ENCODE assay signal across 11 cellular contexts in genomic region chr21:38912789-38913119, GRCh38.
A peak's percentile ranks its signal among the peaks of the same experiment; 100 is the strongest.
DNase-seq lines count a peak whose midpoint lies in the region; ATAC-seq and TF ChIP-seq lines count a peak whose summit lies in the region.
"Had no signal": no experiment of that assay in that cellular context is flagged by ENCODE, and none has a peak within 500 bp of the region (broad histone marks: within the 10 kb centered on the region; RNA-seq: fewer than 3 reads in every experiment).

No MANE protein-coding gene starts in this region.

- TF ChIP-seq CTCF in lung (IDR thresholded peaks at IDR 0.05; ENCODE audit: control extremely low read depth, extremely low read depth) = no peak
- TF ChIP-seq CTCF in spleen (IDR thresholded peaks at IDR 0.05 in 8 of 11, conservative IDR thresholded peaks at IDR 0.05 in 3 of 11) = no peak
- no peak for TF ChIP-seq CTCF in foreskin fibroblast (IDR thresholded peaks at IDR 0.05; ENCODE audit: low read depth, low read length)

- ATAC-seq in lung (ENCODE audit: insufficient read depth, low FRiP score) (peak; percentile 17), GM18517 (IDR thresholded peaks at IDR 0.05; ENCODE audit: unreplicated experiment) (no peak), GM21528 (IDR thresholded peaks at IDR 0.05; ENCODE audit: low FRiP score, unreplicated experiment) (no peak)
- ATAC-seq: activated naive CD8-positive, alpha-beta T cell treated with anti-CD3 and anti-CD28 coated beads, Interleukin-2, amount 50 U/mL, for 24 hours had no signal

- no peak for DNase-seq in lung (ENCODE audit: low spot score)
- no peak for DNase-seq in spleen
- DNase-seq in activated CD4-positive, CD25-positive, alpha-beta regulatory T cell (lab: John Stamatoyannopoulos, UW) = no peak
- no peak for DNase-seq in foreskin fibroblast
- DNase-seq: naive B cell had no signal

- no peak for TF ChIP-seq POLR2A in spleen (IDR thresholded peaks at IDR 0.05)

- H3K36me3 ChIP-seq in HUES48 (ENCODE audit: control insufficient read depth, insufficient read depth, low read length) = no peaks in the 10 kb centered on the region
- H3K36me3 ChIP-seq in lung (ENCODE audit: control insufficient read depth in 2 of 2, insufficient read depth in 2 of 2, low read length in 2 of 2) = no peaks in the 10 kb centered on the region
- H3K36me3 ChIP-seq in spleen = no peaks in the 10 kb centered on the region

- peaks cover 17% of the 10 kb centered on the region for H3K4me1 ChIP-seq in HUES48 (ENCODE audit: control insufficient read depth, insufficient read depth, low read length)
- H3K4me1 ChIP-seq in lung (ENCODE audit: control insufficient read depth in 2 of 2, insufficient read depth in 2 of 2, low read length in 2 of 2) = peaks cover 12 to 28% of the 10 kb centered on the region in 2 donors
- peaks cover 0 to 41% (median 10%) of the 10 kb centered on the region in 6 donors for H3K4me1 ChIP-seq in spleen

- H3K9ac ChIP-seq in HUES48 (ENCODE audit: low read depth, low read length) = no peak overlapping the region
- H3K9ac ChIP-seq: KMS-11 had no signal

- no peaks in the 10 kb centered on the region for H3K9me3 ChIP-seq in HUES48 (ENCODE audit: control insufficient read depth, insufficient read depth, low read length)
- no peaks in the 10 kb centered on the region for H3K9me3 ChIP-seq in lung (ENCODE audit: control insufficient read depth in 2 of 2, insufficient read depth in 1 of 2, low read length in 1 of 2)
- H3K9me3 ChIP-seq in spleen = no peaks in the 10 kb centered on the region

- peaks cover 14% of the 10 kb centered on the region; the same call in 1 of the 2 replicates for H3K27me3 ChIP-seq in HUES48 (ENCODE audit: control insufficient read depth, insufficient read depth, low read length)
- no peaks in the 10 kb centered on the region for H3K27me3 ChIP-seq in lung (ENCODE audit: control insufficient read depth, insufficient read depth)
- H3K27me3 ChIP-seq in spleen (replicated peaks in 1 of 7) = peaks cover 0 to 5% (median 0%) of the 10 kb centered on the region in 7 donors

- 48 to 60% methylated on average over 6 of the region's 6 CpGs for WGBS in lung, 2 donors
- 57 to 69% (median 65%) methylated on average over 6 of the region's 6 CpGs for WGBS in spleen, 5 donors

- H3K27ac ChIP-seq in HUES48 (ENCODE audit: low read depth, low read length) = peak overlapping the region; percentile 1
- peak overlapping the region; percentile 14 for H3K27ac ChIP-seq in cingulate gyrus (ENCODE audit: low read depth, low read length)
- H3K27ac ChIP-seq in lung (ENCODE audit: low read depth in 1 of 2, low read length in 1 of 2) = peak overlapping the region; percentile 86 to 91
- H3K27ac ChIP-seq in spleen = peak overlapping the region; percentile 35 to 77 (median 63)
- H3K27ac ChIP-seq: KMS-11 had no signal

- intact Hi-C loops in spleen (cut with DNase I; ENCODE audit: low total_unique reads) = no loop called here

- H3K4me3 ChIP-seq in HUES48 (ENCODE audit: low read depth, low read length) (peak overlapping the region; percentile 55), lung (no peak overlapping the region), spleen (no peak overlapping the region), foreskin fibroblast (ENCODE audit: low read depth in 1 of 2, low read length in 2 of 2) (no peak overlapping the region)

Comparison
In these comparisons a context has a peak if more than half of its experiments do, and no peak if none do; other contexts are left out.
1. H3K27ac ChIP-seq: peak in every context shown above with its lines; median percentile 88 in lung; 63 in spleen; 14 in cingulate gyrus; 1 in HUES48.